In genomic region chr13:32426191-32426980, GRCh38 we compare ENCODE assay signal across 8 cellular contexts. TPM values are rescaled to one million over a fixed set of nuclear protein-coding genes. Genes with fewer than 3 reads are reported as not detected.
DNase-seq lines count a peak whose midpoint lies in the region; ATAC-seq and TF ChIP-seq lines count a peak whose summit lies in the region.

No MANE protein-coding gene starts in this region.

- H3K36me3 ChIP-seq in Loucy (ENCODE audit: insufficient read depth, low read length), result no peaks in the 10 kb centered on the region

- H3K4me3 ChIP-seq in Loucy (ENCODE audit: low read length, poor library complexity, severe bottlenecking), result peak overlapping the region; percentile 95
- H3K4me3 ChIP-seq in fibroblast of pulmonary artery (replicated peaks; ENCODE audit: low read depth, low read length), result peak overlapping the region; percentile 61

- peaks cover 53% of the 10 kb centered on the region for H3K4me1 ChIP-seq in Loucy (ENCODE audit: insufficient read depth, low read length, poor library complexity, severe bottlenecking)

- peak; percentile 34 for ATAC-seq in GM21717 (IDR thresholded peaks at IDR 0.05; ENCODE audit: unreplicated experiment)

- H3F3A ChIP-seq in Loucy (ENCODE audit: low read depth), result peaks cover 5% of the 10 kb centered on the region; the same call in 1 of the 2 replicates

- H3K4me2 ChIP-seq in Loucy (ENCODE audit: low read depth, low read length, poor library complexity, severe bottlenecking), result peak overlapping the region; percentile 91

- peak overlapping the region; percentile 81 for H3K9ac ChIP-seq in Loucy (ENCODE audit: low read depth, low read length, poor library complexity, severe bottlenecking)

- H3K9me3 Mint-ChIP-seq in osteocyte (ENCODE audit: unreplicated experiment), result no peaks in the 10 kb centered on the region

- H3K9me2 ChIP-seq in Loucy (replicated peaks; ENCODE audit: low read depth, low read length), result no peaks in the 10 kb centered on the region

- TF ChIP-seq CTCF in Loucy (conservative IDR thresholded peaks at IDR 0.05; ENCODE audit: low read length) (no peak), fibroblast of pulmonary artery (IDR thresholded peaks at IDR 0.05; ENCODE audit: low read length, missing control alignments) (no peak), osteocyte (IDR thresholded peaks at IDR 0.05) (no peak)

- no peaks in the 10 kb centered on the region for H3K27me3 ChIP-seq in Loucy (ENCODE audit: insufficient read depth, low read length, poor library complexity, severe bottlenecking)

- H3K36me3 Mint-ChIP-seq in osteocyte (ENCODE audit: unreplicated experiment), result peaks cover 18% of the 10 kb centered on the region

- no peaks in the 10 kb centered on the region for H3K27me3 Mint-ChIP-seq in osteocyte (ENCODE audit: unreplicated experiment)

- H4K20me1 ChIP-seq in Loucy (ENCODE audit: insufficient read depth, low read length, poor library complexity, severe bottlenecking), result peaks cover 19% of the 10 kb centered on the region

- H3K27ac Mint-ChIP-seq in osteocyte (ENCODE audit: unreplicated experiment), result peak overlapping the region; percentile 62

- no peaks in the 10 kb centered on the region for H3K9me3 ChIP-seq in Loucy (ENCODE audit: insufficient read depth, low read depth, low read length)

- H2AFZ ChIP-seq in Loucy (ENCODE audit: low read length), result peak overlapping the region; percentile 85

- peaks cover 21% of the 10 kb centered on the region for H3K4me1 Mint-ChIP-seq in osteocyte (ENCODE audit: unreplicated experiment)

- peaks cover 61% of the 10 kb centered on the region for H3K79me2 ChIP-seq in Loucy (ENCODE audit: insufficient read depth, low read length)

- H3K4me3 Mint-ChIP-seq in osteocyte (ENCODE audit: unreplicated experiment), result peak overlapping the region; percentile 79

- DNase-seq in ELR (ENCODE audit: low read depth), result peak; percentile 29
- peak; percentile 15 for DNase-seq in activated T-cell treated with anti-CD3 and anti-CD28 coated beads for 48 hours (ENCODE audit: low read depth)
- DNase-seq in fibroblast of pulmonary artery (ENCODE audit: low read depth), result no peak
- no peak for DNase-seq in osteocyte (ENCODE audit: extremely low spot score, unreplicated experiment)
- no peak for DNase-seq in HPDE6-E6E7 (ENCODE audit: extremely low spot score)
- DNase-seq in NCI-H2227 treated with DMSO at 0.1 percent for 48 hours (lab: John Stamatoyannopoulos, UW), result no peak

RNA-seq across cellular contexts. Expression of gene N4BP2L1, which starts 1.5 kb away (rescaled TPM):
- 9.8 and 10.2 TPM in 2 replicates for total RNA-seq in osteocyte

Comparison
In these comparisons a context has a peak if more than half of its experiments do, and no peak if none do; other contexts are left out.
1. DNase-seq: peak in ELR (single experiment) and activated T-cell treated with anti-CD3 and anti-CD28 coated beads for 48 hours (single experiment); none in fibroblast of pulmonary artery (single experiment), osteocyte (single experiment), HPDE6-E6E7 (single experiment) and NCI-H2227 treated with DMSO at 0.1 percent for 48 hours (single experiment).